In the genomic region with DNA sequence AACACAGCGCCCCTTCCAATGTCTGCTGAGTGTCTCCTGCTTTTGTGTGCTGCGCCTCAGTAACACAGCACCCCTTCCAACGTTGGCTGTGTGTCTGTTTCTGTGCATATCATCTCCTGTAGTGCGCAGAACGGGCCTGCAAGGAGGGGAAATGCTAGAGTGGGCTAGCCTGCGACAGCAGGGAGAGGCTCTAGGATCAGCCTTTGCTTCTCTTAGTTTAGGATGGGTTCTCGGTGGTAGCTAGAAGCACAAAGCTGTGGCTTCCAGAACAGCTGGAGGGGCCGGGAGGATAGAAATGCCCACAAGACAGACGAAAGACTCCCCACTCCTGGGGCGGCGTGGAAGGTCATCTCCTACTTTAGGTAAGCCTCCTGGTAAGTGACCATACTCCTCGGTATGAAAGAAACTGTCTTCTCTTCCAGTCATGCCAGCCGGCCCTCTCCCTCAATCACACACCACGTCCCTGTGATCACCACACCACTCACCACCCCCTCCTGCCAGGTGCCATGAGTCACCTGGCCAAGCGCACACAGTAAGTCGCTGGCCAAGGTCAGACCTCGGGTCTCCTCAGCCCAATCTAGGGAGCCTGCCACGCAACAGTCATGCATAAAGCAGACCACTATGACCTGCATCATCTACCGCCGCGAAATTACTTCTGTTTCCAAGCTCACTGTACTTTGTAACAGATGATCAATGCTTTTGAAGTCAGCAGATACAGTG, we compare ENCODE assay signal across 17 cellular contexts. TPM values are rescaled to one million over a fixed set of nuclear protein-coding genes. Genes with fewer than 3 reads are reported as not detected.
A peak's percentile ranks its signal among the peaks of the same experiment; 100 is the strongest.
DNase-seq lines count a peak whose midpoint lies in the region; ATAC-seq and TF ChIP-seq lines count a peak whose summit lies in the region.
"Had no signal": no experiment of that assay in that cellular context is flagged by ENCODE, and none has a peak within 500 bp of the region (broad histone marks: within the 10 kb centered on the region; RNA-seq: fewer than 3 reads in every experiment).

No MANE protein-coding gene starts in this region.

- H3K27me3 ChIP-seq in AG04450 (ENCODE audit: control insufficient read depth, insufficient read depth, low read length) (no peaks in the 10 kb centered on the region), adrenal gland (no peaks in the 10 kb centered on the region)
- H3K27me3 ChIP-seq: BE2C had no signal

- peaks cover 0 to 58% of the 10 kb centered on the region in 2 donors for H3K36me3 ChIP-seq in adrenal gland (replicated peaks in 1 of 2)
- H3K36me3 ChIP-seq: BE2C had no signal

- H3K4me3 ChIP-seq in AG04450 (ENCODE audit: low read depth, low read length) (no peak overlapping the region), adrenal gland (no peak overlapping the region)
- H3K4me3 ChIP-seq: GM23248 had no signal

- peak overlapping the region; percentile 50 for H3K27ac Mint-ChIP-seq in neural crest cell (ENCODE audit: unreplicated experiment)
- H3K27ac Mint-ChIP-seq: CD8-positive, alpha-beta T cell had no signal

- ATAC-seq in HG02798 (IDR thresholded peaks at IDR 0.05; ENCODE audit: poor library complexity, unreplicated experiment) (no peak), HG03460 (IDR thresholded peaks at IDR 0.05; ENCODE audit: unreplicated experiment) (no peak)
- ATAC-seq: CD8-positive, alpha-beta T cell had no signal

- no peaks in the 10 kb centered on the region for H3K27me3 Mint-ChIP-seq in neural crest cell (ENCODE audit: low read depth)

- DNase-seq in AG04450 (ENCODE audit: low read depth, low spot score) (no peak), ELR (ENCODE audit: low read depth) (peak; percentile 10), adrenal gland (peak in 5 of 7 donors; percentile 25 to 62 (median 35)), neural crest cell (ENCODE audit: low read depth, low spot score) (no peak), activated gamma-delta T cell (lab: John Stamatoyannopoulos, UW) (no peak), MV-4-11 (lab: John Stamatoyannopoulos, UW) (no peak)
- DNase-seq: BE2C; CD8-positive, alpha-beta T cell; COR-L47; DMS153; DMS79 treated with DMSO at 0.1 percent for 48 hours; GF-D8; GM23248; H7 had no signal

- TF ChIP-seq POLR2A in adrenal gland (IDR thresholded peaks at IDR 0.05): no peak

- H3K9me3 Mint-ChIP-seq in neural crest cell: no peaks in the 10 kb centered on the region
- H3K9me3 Mint-ChIP-seq: CD8-positive, alpha-beta T cell had no signal

- peaks cover 10 to 32% of the 10 kb centered on the region in 2 donors for H3K4me1 ChIP-seq in adrenal gland (replicated peaks in 1 of 2)
- H3K4me1 ChIP-seq: BE2C had no signal

- H3K27ac ChIP-seq in AG04450 (ENCODE audit: low read depth, low read length) (peak overlapping the region; percentile 31), adrenal gland (no peak overlapping the region)
- H3K27ac ChIP-seq: GM23248 had no signal

- TF ChIP-seq CTCF in AG04450 (IDR thresholded peaks at IDR 0.05; ENCODE audit: low read depth, low read length) (no peak), adrenal gland (IDR thresholded peaks at IDR 0.05) (no peak), neural crest cell (conservative IDR thresholded peaks at IDR 0.05) (no peak)

- 79 to 87% (median 83%) methylated on average over 19 to 21 of the region's 21 CpGs for WGBS in adrenal gland, 4 donors

- intact Hi-C loops in adrenal gland (cut with DNase I): no loop called here

- peaks cover 16% of the 10 kb centered on the region for H3K36me3 Mint-ChIP-seq in neural crest cell (ENCODE audit: low read depth)

- H3K4me1 Mint-ChIP-seq in neural crest cell: peaks cover 18% of the 10 kb centered on the region

- no peak overlapping the region for H3K4me3 Mint-ChIP-seq in neural crest cell
- H3K4me3 Mint-ChIP-seq: CD14-positive monocyte; CD8-positive, alpha-beta T cell had no signal

- no peaks in the 10 kb centered on the region for H3K9me3 ChIP-seq in AG04450 (ENCODE audit: control insufficient read depth, insufficient read depth, low read length)
- H3K9me3 ChIP-seq in adrenal gland (replicated peaks in 1 of 3): no peaks in the 10 kb centered on the region
- H3K9me3 ChIP-seq: BE2C had no signal

- POLR2A ChIA-PET in AG04450 (lab: Yijun Ruan, JAX): no interaction called here

- CTCF ChIA-PET in AG04450 (lab: Charles Lee): interaction anchor here (0.6 kb wide), 1 partner anchor 1680 kb away, joined by 3 read pairs; no protein-coding TSS in a partner anchor

RNA-seq across cellular contexts. Expression of a gene that starts 4.8 kb away (rescaled TPM):
- polyA plus RNA-seq in AG04450 (2011; rRNA removed) (52.8 and 71.0 TPM in 2 replicates), adrenal gland (100 to 1,000 TPM in 2 of 3 donors, 10 to 100 TPM in 1; 97.2 to 174 (median 107) TPM)
- polyA minus RNA-seq in AG04450 (2011; rRNA and poly(A)+ RNA removed): 63.4 and 71.1 TPM in 2 replicates
- total RNA-seq in adrenal gland (100 to 1,000 TPM in 3 of 8 donors, 10 to 100 TPM in 5; 83.0 to 132 (median 91.9) TPM), neural crest cell (46.6 and 47.4 TPM in 2 replicates)

Comparison
In these comparisons a context has a peak if more than half of its experiments do, and no peak if none do; other contexts are left out.
1. DNase-seq: peak in ELR (single experiment) and adrenal gland (5 of 7); none in AG04450 (single experiment), neural crest cell (single experiment), activated gamma-delta T cell (single experiment) and MV-4-11 (single experiment).